Comparison of ENCODE assay signal across 16 cellular contexts in genomic region chr6:312704-313485, GRCh38. TPM values are rescaled to one million over a fixed set of nuclear protein-coding genes. Genes with fewer than 3 reads are reported as not detected.
A peak's percentile ranks its signal among the peaks of the same experiment; 100 is the strongest.
DNase-seq lines count a peak whose midpoint lies in the region; ATAC-seq and TF ChIP-seq lines count a peak whose summit lies in the region.
"Had no signal": no experiment of that assay in that cellular context is flagged by ENCODE, and none has a peak within 500 bp of the region (broad histone marks: within the 10 kb centered on the region; RNA-seq: fewer than 3 reads in every experiment).

No MANE protein-coding gene starts in this region.

- no peaks in the 10 kb centered on the region for H3K27me3 Mint-ChIP-seq in stimulated activated naive CD8-positive, alpha-beta T cell treated with anti-CD3 and anti-CD28 coated beads, Interleukin-15, Interleukin-2, amounts not matched to agents 100 ng/mL and 50 ng/mL, for 24 hours
- H3K27me3 Mint-ChIP-seq in effector memory CD8-positive, alpha-beta T cell = no peaks in the 10 kb centered on the region

- H3K36me3 ChIP-seq in mucosa of descending colon (ENCODE audit: low read depth) = no peaks in the 10 kb centered on the region

- TF ChIP-seq CTCF in mucosa of descending colon (IDR thresholded peaks at IDR 0.05) = no peak

- peak overlapping the region; percentile 4 for H3K27ac Mint-ChIP-seq in stimulated activated naive CD8-positive, alpha-beta T cell treated with anti-CD3 and anti-CD28 coated beads, Interleukin-15, Interleukin-2, amounts not matched to agents 100 ng/mL and 50 ng/mL, for 24 hours
- peak overlapping the region; percentile 79 to 84 for H3K27ac Mint-ChIP-seq in effector memory CD8-positive, alpha-beta T cell
- H3K27ac Mint-ChIP-seq: nephron had no signal

- H3K4me1 Mint-ChIP-seq in stimulated activated naive CD8-positive, alpha-beta T cell treated with anti-CD3 and anti-CD28 coated beads, Interleukin-15, Interleukin-2, amounts not matched to agents 100 ng/mL and 50 ng/mL, for 24 hours (ENCODE audit: low read depth) = peaks cover 61% of the 10 kb centered on the region
- peaks cover 27 to 43% of the 10 kb centered on the region in 2 donors for H3K4me1 Mint-ChIP-seq in effector memory CD8-positive, alpha-beta T cell (ENCODE audit: low read depth in 2 of 2)

- H3K9me3 ChIP-seq in mucosa of descending colon = peaks cover 7% of the 10 kb centered on the region
- H3K9me3 ChIP-seq: SK-N-SH had no signal

- H3K36me3 Mint-ChIP-seq in stimulated activated naive CD8-positive, alpha-beta T cell treated with anti-CD3 and anti-CD28 coated beads, Interleukin-15, Interleukin-2, amounts not matched to agents 100 ng/mL and 50 ng/mL, for 24 hours (ENCODE audit: low read depth) = peaks cover 27% of the 10 kb centered on the region
- peaks cover 3% of the 10 kb centered on the region for H3K36me3 Mint-ChIP-seq in effector memory CD8-positive, alpha-beta T cell (ENCODE audit: insufficient read depth)

- H3K4me3 Mint-ChIP-seq in stimulated activated naive CD8-positive, alpha-beta T cell treated with anti-CD3 and anti-CD28 coated beads, Interleukin-15, Interleukin-2, amounts not matched to agents 100 ng/mL and 50 ng/mL, for 24 hours = peak overlapping the region; percentile 4
- peak overlapping the region; percentile 41 to 51 for H3K4me3 Mint-ChIP-seq in effector memory CD8-positive, alpha-beta T cell
- H3K4me3 Mint-ChIP-seq: H9, nephron had no signal

- no peak for ATAC-seq in stimulated activated naive CD8-positive, alpha-beta T cell treated with anti-CD3 and anti-CD28 coated beads, Interleukin-15, Interleukin-2, amounts not matched to agents 100 U/mL and 50 U/mL, for 24 hours
- peak; percentile 77 for ATAC-seq in effector memory CD8-positive, alpha-beta T cell (replicated peaks)
- ATAC-seq in mucosa of descending colon (peak; percentile 60), HG03135 (IDR thresholded peaks at IDR 0.05; ENCODE audit: unreplicated experiment) (no peak)

- H3K4me3 ChIP-seq in mucosa of descending colon = no peak overlapping the region

- H3K4me1 ChIP-seq in mucosa of descending colon (ENCODE audit: low read depth) = no peaks in the 10 kb centered on the region

- intact Hi-C loops in mucosa of descending colon (cut with DNase I, micrococcal nuclease) = no loop called here

- H3K9me3 Mint-ChIP-seq in stimulated activated naive CD8-positive, alpha-beta T cell treated with anti-CD3 and anti-CD28 coated beads, Interleukin-15, Interleukin-2, amounts not matched to agents 100 ng/mL and 50 ng/mL, for 24 hours = no peaks in the 10 kb centered on the region
- H3K9me3 Mint-ChIP-seq in effector memory CD8-positive, alpha-beta T cell = no peaks in the 10 kb centered on the region

- DNase-seq in stimulated activated naive CD8-positive, alpha-beta T cell treated with anti-CD3 and anti-CD28 coated beads, Interleukin-15, Interleukin-2, amounts not matched to agents 100 U/mL and 50 U/mL, for 24 hours = no peak
- no peak for DNase-seq in effector memory CD8-positive, alpha-beta T cell
- DNase-seq in mucosa of descending colon (no peak), D341Med (ENCODE audit: low spot score) (no peak), NCI-H1105 treated with DMSO at 0.1 percent for 48 hours (lab: John Stamatoyannopoulos, UW) (no peak), GM19240 (ENCODE audit: insufficient read length, low spot score) (no peak)
- DNase-seq: activated CD4-positive, alpha-beta T cell treated with anti-CD3 and anti-CD28 coated beads, Interleukin-2, amount 50 U/mL, for 1 hour; effector CD8-positive, alpha-beta T cell; H9; NCI-H1092 treated with DMSO at 0.1 percent for 48 hours; NCI-H774; SK-N-SH; stimulated activated CD4-positive, alpha-beta T cell treated with anti-CD3 and anti-CD28 coated beads, Interleukin-15, amount 100 ng/mL, for 24 hours had no signal

RNA-seq across cellular contexts. Expression of gene DUSP22, which starts 20.6 kb away (rescaled TPM):
- 10 to 100 TPM; 27.5 to 80.6 (median 29.1) TPM for total RNA-seq in mucosa of descending colon

Comparison
In these comparisons a context has a peak if more than half of its experiments do, and no peak if none do; other contexts are left out.
1. ATAC-seq: peak in effector memory CD8-positive, alpha-beta T cell (single experiment) and mucosa of descending colon (single experiment); none in stimulated activated naive CD8-positive, alpha-beta T cell treated with anti-CD3 and anti-CD28 coated beads, Interleukin-15, Interleukin-2, amounts not matched to agents 100 U/mL and 50 U/mL, for 24 hours (single experiment) and HG03135 (single experiment).